Comparison of ENCODE assay signal across 17 cellular contexts in the genomic region with DNA sequence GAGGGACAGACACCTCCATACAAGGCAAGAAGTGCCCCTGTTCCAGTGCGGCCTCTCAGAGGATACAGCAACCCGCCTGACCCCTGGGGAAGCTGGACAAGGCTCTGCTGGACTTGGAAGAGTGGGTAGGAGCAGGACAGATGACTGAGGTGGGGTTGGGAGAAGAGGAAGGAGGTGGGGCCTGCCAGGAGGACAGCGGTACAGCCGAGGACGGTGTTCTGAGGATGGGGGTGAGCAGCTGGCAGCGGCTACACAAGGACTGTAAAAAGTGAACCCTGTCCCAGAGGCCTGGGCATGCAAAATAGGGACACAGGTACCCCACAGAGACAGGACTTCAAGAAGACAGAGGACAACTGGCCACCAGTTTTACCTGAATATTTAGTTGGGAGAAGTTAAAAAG. TPM values are rescaled to one million over a fixed set of nuclear protein-coding genes. Genes with fewer than 3 reads are reported as not detected.
DNase-seq lines count a peak whose midpoint lies in the region; ATAC-seq and TF ChIP-seq lines count a peak whose summit lies in the region.
"Had no signal": no experiment of that assay in that cellular context is flagged by ENCODE, and none has a peak within 500 bp of the region (broad histone marks: within the 10 kb centered on the region; RNA-seq: fewer than 3 reads in every experiment).

No MANE protein-coding gene starts in this region.

- no peaks in the 10 kb centered on the region; the same call in 1 of the 3 replicates for H3K4me1 Mint-ChIP-seq in GM23338
- peaks cover 28% of the 10 kb centered on the region for H3K4me1 Mint-ChIP-seq in brain

- H3K79me2 ChIP-seq in GM23338 (replicated peaks; ENCODE audit: insufficient read depth), result no peaks in the 10 kb centered on the region

- H3K4me2 ChIP-seq in GM23338 (no peak overlapping the region), mesenchymal stem cell (ENCODE audit: low read length, poor library complexity, severe bottlenecking) (no peak overlapping the region)

- H3K9me3 Mint-ChIP-seq in GM23338, result peaks cover 11% of the 10 kb centered on the region; the same call in 2 of the 3 replicates
- H3K9me3 Mint-ChIP-seq in brain, result peaks cover 6 to 19% (median 7%) of the 10 kb centered on the region in 5 experiments

- no peaks in the 10 kb centered on the region for H3K36me3 Mint-ChIP-seq in GM23338 (ENCODE audit: low read depth)
- peaks cover 4% of the 10 kb centered on the region for H3K36me3 Mint-ChIP-seq in brain

- H2BK120ac ChIP-seq in mesenchymal stem cell (ENCODE audit: low read depth, low read length), result no peak overlapping the region

- H3K9me3 ChIP-seq in mesenchymal stem cell (ENCODE audit: control insufficient read depth, low read length), result no peaks in the 10 kb centered on the region

- H3K36me3 ChIP-seq in GM23338 (ENCODE audit: insufficient read depth) (no peaks in the 10 kb centered on the region), mesenchymal stem cell (ENCODE audit: control insufficient read depth in 1 of 2, insufficient read depth in 2 of 2, low read depth in 1 of 2, low read length in 2 of 2) (no peaks in the 10 kb centered on the region)

- H3K27me3 ChIP-seq in GM23338 (ENCODE audit: insufficient read depth) (no peaks in the 10 kb centered on the region), mesenchymal stem cell (ENCODE audit: control insufficient read depth in 1 of 2, insufficient read depth in 1 of 2, low read length in 2 of 2) (peaks cover 7 to 12% of the 10 kb centered on the region in 2 experiments)

- H3K4me1 ChIP-seq in GM23338 (ENCODE audit: insufficient read depth) (no peaks in the 10 kb centered on the region), mesenchymal stem cell (ENCODE audit: control insufficient read depth, insufficient read depth, low read depth, low read length) (no peaks in the 10 kb centered on the region)

- H3K9me2 ChIP-seq in GM23338 (ENCODE audit: insufficient read depth), result no peaks in the 10 kb centered on the region

- H3K27ac ChIP-seq in GM23338 (ENCODE audit: low read depth) (no peak overlapping the region), mesenchymal stem cell (ENCODE audit: low read length, poor library complexity, severe bottlenecking) (no peak overlapping the region), substantia nigra (ENCODE audit: low read depth, low read length, poor library complexity, severe bottlenecking) (peak overlapping the region; percentile 43)
- H3K27ac ChIP-seq: C4-2B had no signal

- H3K9ac ChIP-seq in mesenchymal stem cell (ENCODE audit: low read length), result no peak overlapping the region

- H4K8ac ChIP-seq in mesenchymal stem cell (ENCODE audit: low read length), result no peak overlapping the region

- H3K4me3 ChIP-seq in GM23338 (no peak overlapping the region), mesenchymal stem cell (ENCODE audit: insufficient read depth in 1 of 2, low read depth in 1 of 2, low read length in 2 of 2) (no peak overlapping the region)

- TF ChIP-seq CTCF in GM23338 (conservative IDR thresholded peaks at IDR 0.05; ENCODE audit: low read depth in 2 of 2) (no peak), brain (conservative IDR thresholded peaks at IDR 0.05) (no peak)

- DNase-seq in GM23338 (ENCODE audit: low spot score) (no peak), mesenchymal stem cell (no peak), substantia nigra (lab: John Stamatoyannopoulos, UW) (no peak), AG20443 (ENCODE audit: low spot score) (no peak), iPS-NIHi7 (ENCODE audit: extremely low spot score) (no peak), medulla oblongata (ENCODE audit: extremely low spot score) (no peak)
- DNase-seq: DMS 273 treated with DMSO at 0.1 percent for 48 hours; DND-41; NCI-H1105; NCI-H510A; NCI-H748 treated with DMSO at 0.1 percent for 48 hours; NK-92 treated with Interleukin-12 subunit alpha and Interleukin-12 subunit beta, amount 100 ng/mL, for 24 hours; SHP77 had no signal

- no peaks in the 10 kb centered on the region for H3F3A ChIP-seq in GM23338 (replicated peaks; ENCODE audit: low read depth)

- no peak overlapping the region for H3K23ac ChIP-seq in mesenchymal stem cell (ENCODE audit: low read length in 2 of 2)

- ATAC-seq in GM23338, result no peak
- ATAC-seq: HCT116, SK-N-SH treated with all-trans-retinoic acid at 6 μM for 48 hours had no signal

- H3K4me3 Mint-ChIP-seq in GM23338, result no peak overlapping the region
- peak overlapping the region in 1 of 5 experiments; percentile 38 for H3K4me3 Mint-ChIP-seq in brain

- no peak overlapping the region for H2BK15ac ChIP-seq in mesenchymal stem cell (ENCODE audit: low read depth, poor library complexity, severe bottlenecking)

- H4K91ac ChIP-seq in mesenchymal stem cell (ENCODE audit: low read length), result no peak overlapping the region

- H2AK5ac ChIP-seq in mesenchymal stem cell (ENCODE audit: low read length, severe bottlenecking), result no peak overlapping the region

- WGBS in mesenchymal stem cell, result 96% methylated on average over 6 of the region's 6 CpGs

- H3K27ac Mint-ChIP-seq in GM23338 (no peak overlapping the region), brain (peak overlapping the region; percentile 73 to 98 (median 95))

- no peak overlapping the region for H2BK12ac ChIP-seq in mesenchymal stem cell (ENCODE audit: low read length in 2 of 2)

- H2BK5ac ChIP-seq in mesenchymal stem cell (ENCODE audit: low read depth, low read length, poor library complexity, severe bottlenecking), result no peak overlapping the region

- H3K79me1 ChIP-seq in mesenchymal stem cell (replicated peaks; ENCODE audit: low read length, poor library complexity, severe bottlenecking), result no peaks in the 10 kb centered on the region

- no peaks in the 10 kb centered on the region for H4K20me1 ChIP-seq in GM23338 (replicated peaks; ENCODE audit: insufficient read depth)

- no peak overlapping the region for H3K4ac ChIP-seq in mesenchymal stem cell (ENCODE audit: low read depth in 1 of 2, low read length in 2 of 2)

- H2AFZ ChIP-seq in GM23338, result peak overlapping the region; percentile 43
- peak overlapping the region; percentile 7 for H2AFZ ChIP-seq in mesenchymal stem cell (ENCODE audit: low read depth, low read length)

- peak overlapping the region in 1 of 2 experiments; percentile 14 for H3K14ac ChIP-seq in mesenchymal stem cell (ENCODE audit: low read length in 2 of 2)

- H3K27me3 Mint-ChIP-seq in GM23338 (ENCODE audit: insufficient read depth, low read depth, poor library complexity), result peaks cover 5% of the 10 kb centered on the region
- H3K27me3 Mint-ChIP-seq in brain, result peaks cover 3% of the 10 kb centered on the region

- no peak overlapping the region for H3K18ac ChIP-seq in mesenchymal stem cell (ENCODE audit: low read depth in 1 of 2, low read length in 2 of 2)

TF ChIP-seq in GM23338, 12 proteins besides CTCF, POLR2A, EP300 and RAD21 (continues in another document):
- TF ChIP-seq NANOG (IDR thresholded peaks at IDR 0.05; ENCODE audit: borderline replicate concordance) (no peak), POLR2AphosphoS5 (IDR thresholded peaks at IDR 0.05; ENCODE audit: low read depth) (no peak), EZH2 (IDR thresholded peaks at IDR 0.05; ENCODE audit: low read depth, unreplicated experiment) (no peak)
- TF ChIP-seq, protein P1, sequence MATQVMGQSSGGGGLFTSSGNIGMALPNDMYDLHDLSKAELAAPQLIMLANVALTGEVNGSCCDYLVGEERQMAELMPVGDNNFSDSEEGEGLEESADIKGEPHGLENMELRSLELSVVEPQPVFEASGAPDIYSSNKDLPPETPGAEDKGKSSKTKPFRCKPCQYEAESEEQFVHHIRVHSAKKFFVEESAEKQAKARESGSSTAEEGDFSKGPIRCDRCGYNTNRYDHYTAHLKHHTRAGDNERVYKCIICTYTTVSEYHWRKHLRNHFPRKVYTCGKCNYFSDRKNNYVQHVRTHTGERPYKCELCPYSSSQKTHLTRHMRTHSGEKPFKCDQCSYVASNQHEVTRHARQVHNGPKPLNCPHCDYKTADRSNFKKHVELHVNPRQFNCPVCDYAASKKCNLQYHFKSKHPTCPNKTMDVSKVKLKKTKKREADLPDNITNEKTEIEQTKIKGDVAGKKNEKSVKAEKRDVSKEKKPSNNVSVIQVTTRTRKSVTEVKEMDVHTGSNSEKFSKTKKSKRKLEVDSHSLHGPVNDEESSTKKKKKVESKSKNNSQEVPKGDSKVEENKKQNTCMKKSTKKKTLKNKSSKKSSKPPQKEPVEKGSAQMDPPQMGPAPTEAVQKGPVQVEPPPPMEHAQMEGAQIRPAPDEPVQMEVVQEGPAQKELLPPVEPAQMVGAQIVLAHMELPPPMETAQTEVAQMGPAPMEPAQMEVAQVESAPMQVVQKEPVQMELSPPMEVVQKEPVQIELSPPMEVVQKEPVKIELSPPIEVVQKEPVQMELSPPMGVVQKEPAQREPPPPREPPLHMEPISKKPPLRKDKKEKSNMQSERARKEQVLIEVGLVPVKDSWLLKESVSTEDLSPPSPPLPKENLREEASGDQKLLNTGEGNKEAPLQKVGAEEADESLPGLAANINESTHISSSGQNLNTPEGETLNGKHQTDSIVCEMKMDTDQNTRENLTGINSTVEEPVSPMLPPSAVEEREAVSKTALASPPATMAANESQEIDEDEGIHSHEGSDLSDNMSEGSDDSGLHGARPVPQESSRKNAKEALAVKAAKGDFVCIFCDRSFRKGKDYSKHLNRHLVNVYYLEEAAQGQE (IDR thresholded peaks at IDR 0.05; ENCODE audit: unreplicated experiment), result no peak

RNA-seq across cellular contexts. Expression of a gene that starts 23.5 kb away (rescaled TPM):
- total RNA-seq in GM23338 (2014; rRNA removed; shearing (Covaris generic)), result 33.7 and 40.5 TPM in 2 replicates
- polyA plus RNA-seq in GM23338 (2016; fragmentation: Nextera tagmentation; extraction: Ambion mirVana), result 41.6 and 42.8 TPM in 2 replicates
- 51.0 TPM for polyA plus RNA-seq in brain (ENCODE audit: insufficient read depth, low read depth, low replicate concordance)
- polyA plus RNA-seq in mesenchymal stem cell (2013, experiment 1 of 2), result 17.9 TPM
- 19.1 TPM for polyA plus RNA-seq in mesenchymal stem cell (2013, experiment 2 of 2)

RNA-seq across cellular contexts. Expression of a gene that starts 41.7 kb away (rescaled TPM):
- total RNA-seq in GM23338 (2014; rRNA removed; shearing (Covaris generic)), result 3.4 and 4.3 TPM in 2 replicates
- polyA plus RNA-seq in GM23338 (2016; fragmentation: Nextera tagmentation; extraction: Ambion mirVana), result 0.86 and 1.3 TPM in 2 replicates
- 32.3 TPM for polyA plus RNA-seq in brain (ENCODE audit: insufficient read depth, low read depth, low replicate concordance)
- polyA plus RNA-seq in mesenchymal stem cell (2013, experiment 1 of 2), result 0.10 TPM
- 0.08 TPM for polyA plus RNA-seq in mesenchymal stem cell (2013, experiment 2 of 2)

Comparison
In these comparisons a context has a peak if more than half of its experiments do, and no peak if none do; other contexts are left out.
1. RNA of a gene that starts 41.7 kb away (polyA plus RNA-seq): 32.3 TPM in brain (single experiment); 0.86 to 1.3 TPM in GM23338; every median in the first group is over 10 times any median in the second.